Comparison of ENCODE assay signal across 14 cellular contexts in the genomic region with DNA sequence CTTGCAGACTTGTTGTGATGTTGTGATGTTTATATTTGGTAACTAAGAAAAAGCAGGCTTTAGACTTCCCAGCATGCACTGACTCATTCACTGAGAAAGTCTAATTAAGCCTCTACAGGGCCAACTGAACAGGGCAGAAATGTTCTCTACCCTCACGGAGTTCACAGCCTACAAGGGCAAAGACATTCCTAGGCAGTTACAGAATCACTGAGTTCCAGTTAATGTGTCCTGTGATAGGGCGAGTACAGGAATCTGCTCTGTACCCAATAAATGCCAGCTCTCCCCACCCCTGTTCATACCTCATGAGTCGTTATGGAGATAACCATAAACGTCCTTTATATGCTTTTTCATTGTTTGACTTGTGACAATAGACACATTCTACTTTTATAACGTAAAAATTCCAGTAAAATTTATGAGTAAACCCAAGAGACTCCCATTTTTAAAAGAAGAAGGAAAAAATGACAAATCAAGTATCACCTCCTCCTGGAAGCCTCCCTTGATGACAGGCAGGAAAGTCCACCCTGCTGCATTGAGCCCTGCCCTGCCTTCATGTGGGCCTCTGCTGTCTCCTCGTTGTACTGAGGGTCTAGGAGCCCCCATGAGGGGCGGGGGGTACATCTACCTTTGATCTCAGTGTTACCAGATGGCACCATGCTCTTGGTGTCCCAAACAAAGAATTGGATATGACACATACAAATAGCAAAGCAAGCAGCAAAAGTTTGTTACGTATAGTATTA. TPM values are rescaled to one million over a fixed set of nuclear protein-coding genes. Genes with fewer than 3 reads are reported as not detected.
DNase-seq lines count a peak whose midpoint lies in the region; ATAC-seq and TF ChIP-seq lines count a peak whose summit lies in the region.
"Had no signal": no experiment of that assay in that cellular context is flagged by ENCODE, and none has a peak within 500 bp of the region (broad histone marks: within the 10 kb centered on the region; RNA-seq: fewer than 3 reads in every experiment).

No MANE protein-coding gene starts in this region.

- peak; percentile 82 for ATAC-seq in mucosa of descending colon
- ATAC-seq in GM21528 (IDR thresholded peaks at IDR 0.05; ENCODE audit: low FRiP score, unreplicated experiment): no peak
- ATAC-seq in GM21576 (IDR thresholded peaks at IDR 0.05; ENCODE audit: unreplicated experiment): no peak

- H3K36me3 ChIP-seq in colonic mucosa (no peaks in the 10 kb centered on the region), mucosa of descending colon (ENCODE audit: low read depth) (no peaks in the 10 kb centered on the region), testis (ENCODE audit: low read depth, missing control alignments) (no peaks in the 10 kb centered on the region)

- no peaks in the 10 kb centered on the region for H3K9me3 ChIP-seq in colonic mucosa
- H3K9me3 ChIP-seq in mucosa of descending colon: no peaks in the 10 kb centered on the region
- H3K9me3 ChIP-seq in testis: no peaks in the 10 kb centered on the region

- H3K4me1 ChIP-seq in colonic mucosa (no peaks in the 10 kb centered on the region), mucosa of descending colon (ENCODE audit: low read depth) (peaks cover 31% of the 10 kb centered on the region), testis (no peaks in the 10 kb centered on the region)

- intact Hi-C loops in colonic mucosa (cut with DNase I): no loop called here
- intact Hi-C loops in mucosa of descending colon (cut with DNase I, micrococcal nuclease): no loop called here
- intact Hi-C loops in testis (cut with DNase I; ENCODE audit: low total_unique reads): no loop called here

- no peak for TF ChIP-seq POLR2A in testis (IDR thresholded peaks at IDR 0.05)

- WGBS in testis, 2 donors: 73 to 78% methylated on average over 8 of the region's 8 CpGs

- no peak for TF ChIP-seq CTCF in colonic mucosa (IDR thresholded peaks at IDR 0.05)
- peak; percentile 15 for TF ChIP-seq CTCF in mucosa of descending colon (IDR thresholded peaks at IDR 0.05)
- no peak for TF ChIP-seq CTCF in testis (IDR thresholded peaks at IDR 0.05)

- H3K4me3 ChIP-seq in colonic mucosa (no peak overlapping the region), mucosa of descending colon (no peak overlapping the region), testis (no peak overlapping the region)
- H3K4me3 ChIP-seq: dorsolateral prefrontal cortex had no signal

- DNase-seq in ACHN: peak; percentile 88
- peak; percentile 83 for DNase-seq in LHCN-M2 (ENCODE audit: low read depth)
- peak; percentile 73 for DNase-seq in colonic mucosa
- peak in 2 of 3 donors; percentile 54 to 74 for DNase-seq in mucosa of descending colon
- no peak for DNase-seq in activated CD8-positive, alpha-beta memory T cell treated with anti-CD3 and anti-CD28 coated beads for 24 hours
- DNase-seq in testis: no peak
- DNase-seq: activated CD4-positive, alpha-beta memory T cell treated with anti-CD3 and anti-CD28 coated beads, Interleukin-2, amount 10 ng/mL, durations not matched to agents 7 days and 5 days; dorsolateral prefrontal cortex; hypothalamus; NCI-H187 had no signal

- in situ Hi-C loops in ACHN (cut with HindIII; ENCODE audit: low pct_ligation_motif_present, low pct_unique_long_range_greater_than_20kb, low sequenced_read_pairs): no loop called here

- peak overlapping the region in 1 of 2 donors; percentile 38 for H3K9ac ChIP-seq in colonic mucosa (ENCODE audit: low read depth in 2 of 2, low read length in 2 of 2)

- peak overlapping the region; percentile 83 for H3K27ac ChIP-seq in colonic mucosa
- H3K27ac ChIP-seq in testis: no peak overlapping the region
- H3K27ac ChIP-seq: dorsolateral prefrontal cortex had no signal

- no peaks in the 10 kb centered on the region for H3K27me3 ChIP-seq in colonic mucosa
- no peaks in the 10 kb centered on the region for H3K27me3 ChIP-seq in testis

RNA-seq across cellular contexts. Expression of a gene that starts 14.3 kb away (rescaled TPM):
- 2.1 and 2.8 TPM in 2 replicates for total RNA-seq in LHCN-M2 (2014; rRNA removed)
- polyA plus RNA-seq in LHCN-M2 (2012): 5.9 TPM
- 100 to 1,000 TPM; 331 to 542 TPM for total RNA-seq in colonic mucosa
- total RNA-seq in mucosa of descending colon: 100 to 1,000 TPM; 357 to 848 (median 814) TPM
- total RNA-seq in testis: 1 to 10 TPM; 3.5 to 6.2 TPM
- 5.3 TPM for polyA plus RNA-seq in testis (ENCODE audit: insufficient read depth, low read depth, low replicate concordance)
- total RNA-seq: skeletal muscle tissue had no signal

RNA-seq across cellular contexts. Expression of a gene that starts 34.3 kb away (rescaled TPM):
- total RNA-seq in LHCN-M2 (2014; rRNA removed) (not detected in 2 replicates), colonic mucosa (100 to 1,000 TPM; 137 to 149 TPM), mucosa of descending colon (100 to 1,000 TPM in 2 of 3 donors, 10 to 100 TPM in 1; 57.6 to 184 (median 105) TPM), testis (1 to 10 TPM; 1.6 to 2.1 TPM)
- 0.01 TPM for polyA plus RNA-seq in LHCN-M2 (2012)
- polyA plus RNA-seq in testis (ENCODE audit: insufficient read depth, low read depth, low replicate concordance): 1.5 TPM
- total RNA-seq: skeletal muscle tissue had no signal

RNA-seq across cellular contexts. Expression of a gene that starts 36.3 kb away (rescaled TPM):
- total RNA-seq in LHCN-M2 (2014; rRNA removed): not detected in 2 replicates
- not detected for polyA plus RNA-seq in LHCN-M2 (2012)
- 1 to 10 TPM; 1.7 to 2.5 TPM for total RNA-seq in colonic mucosa
- 10 to 100 TPM; 12.4 to 28.4 (median 22.2) TPM for total RNA-seq in mucosa of descending colon
- total RNA-seq in testis: under 1 TPM; 0.19 to 0.24 TPM
- 0.05 TPM for polyA plus RNA-seq in testis (ENCODE audit: insufficient read depth, low read depth, low replicate concordance)
- total RNA-seq: activated CD4-positive, alpha-beta memory T cell treated with anti-CD3 and anti-CD28 coated beads, Interleukin-2, amount 10 ng/mL, durations not matched to agents 7 days and 5 days; skeletal muscle tissue; ureter had no signal

Comparison
In these comparisons a context has a peak if more than half of its experiments do, and no peak if none do; other contexts are left out.
1. DNase-seq: peak in ACHN (single experiment), LHCN-M2 (single experiment), colonic mucosa (single experiment) and mucosa of descending colon (2 of 3); none in activated CD8-positive, alpha-beta memory T cell treated with anti-CD3 and anti-CD28 coated beads for 24 hours (single experiment) and testis (single experiment).
2. RNA of a gene that starts 14.3 kb away (total RNA-seq): 357 to 848 TPM in mucosa of descending colon and 331 to 542 TPM in colonic mucosa; 3.5 to 6.2 TPM in testis and 2.1 to 2.8 TPM in LHCN-M2; every median in the first group is over 10 times any median in the second.
3. RNA of a gene that starts 34.3 kb away (total RNA-seq): 137 to 149 TPM in colonic mucosa and 57.6 to 184 TPM in mucosa of descending colon; 1.6 to 2.1 TPM in testis and not detected in LHCN-M2; every median in the first group is over 10 times any median in the second.